In genomic region chr16:535446-536405, GRCh38 we compare ENCODE assay signal across 11 cellular contexts. TPM values are rescaled to one million over a fixed set of nuclear protein-coding genes. Genes with fewer than 3 reads are reported as not detected.
DNase-seq lines count a peak whose midpoint lies in the region; ATAC-seq, FAIRE-seq and TF ChIP-seq lines count a peak whose summit lies in the region.
"Had no signal": no experiment of that assay in that cellular context is flagged by ENCODE, and none has a peak within 500 bp of the region (broad histone marks: within the 10 kb centered on the region; RNA-seq: fewer than 3 reads in every experiment).

No MANE protein-coding gene starts in this region.

- H3K9me3 ChIP-seq in colonic mucosa, result no peaks in the 10 kb centered on the region
- H3K9me3 ChIP-seq in WERI-Rb-1 (ENCODE audit: severe bottlenecking), result no peaks in the 10 kb centered on the region

- no peaks in the 10 kb centered on the region for H3K36me3 ChIP-seq in colonic mucosa
- H3K36me3 ChIP-seq in WERI-Rb-1, result peaks cover 14% of the 10 kb centered on the region

- intact Hi-C loops in colonic mucosa (cut with DNase I), result no loop called here

- peak overlapping the region; percentile 86 for H3K27ac ChIP-seq in colonic mucosa
- H3K27ac ChIP-seq in WERI-Rb-1, result no peak overlapping the region

- FAIRE-seq in GM19239 (lab: Jason Lieb, UNC), result no peak

- H3K4me3 ChIP-seq in colonic mucosa (no peak overlapping the region), WERI-Rb-1 (ENCODE audit: low read depth, low read length) (no peak overlapping the region)

- peak overlapping the region; percentile 57 to 84 for H3K9ac ChIP-seq in colonic mucosa (ENCODE audit: low read depth in 2 of 2, low read length in 2 of 2)

- no peak for ATAC-seq in HG03469 (IDR thresholded peaks at IDR 0.05; ENCODE audit: unreplicated experiment)

- no peaks in the 10 kb centered on the region for H3K27me3 ChIP-seq in colonic mucosa
- H3K27me3 ChIP-seq in WERI-Rb-1 (ENCODE audit: insufficient read depth, low read depth, severe bottlenecking), result no peaks in the 10 kb centered on the region

- peak; percentile 77 for DNase-seq in EL
- DNase-seq in MV-4-11 (lab: John Stamatoyannopoulos, UW), result peak; percentile 60
- peak; percentile 87 for DNase-seq in colonic mucosa
- DNase-seq in myocyte (ENCODE audit: low read depth), result peak; percentile 99
- DNase-seq in GM19239 (ENCODE audit: insufficient read length, low spot score), result no peak
- DNase-seq in WERI-Rb-1, result no peak
- DNase-seq in stimulated activated CD4-positive, alpha-beta T cell treated with anti-CD3 and anti-CD28 coated beads, Interleukin-4, amount 100 ng/mL, for 4 hours, result no peak
- DNase-seq: anterior cingulate cortex, T-helper 9 cell had no signal

- peaks cover 8% of the 10 kb centered on the region for H3K4me1 ChIP-seq in colonic mucosa

- TF ChIP-seq CTCF in colonic mucosa (IDR thresholded peaks at IDR 0.05), result no peak
- no peak for TF ChIP-seq CTCF in WERI-Rb-1 (IDR thresholded peaks at IDR 0.05; ENCODE audit: low read depth, low read length)

RNA-seq across cellular contexts. Expression of gene CAPN15, which starts 8.2 kb away (rescaled TPM):
- total RNA-seq in colonic mucosa (100 to 1,000 TPM in 1 of 2 donors, 10 to 100 TPM in 1; 74.6 to 139 TPM), myocyte (81.8 and 141 TPM in 2 replicates)
- 22.2 TPM for polyA plus RNA-seq in myocyte (2012)

RNA-seq across cellular contexts. Expression of gene PRR35, which starts 24.5 kb away (rescaled TPM):
- not detected for total RNA-seq in colonic mucosa
- total RNA-seq in myocyte, result 2.9 and 12.5 TPM in 2 replicates
- polyA plus RNA-seq in myocyte (2012), result 0.47 TPM
- total RNA-seq: lower leg skin had no signal

RNA-seq across cellular contexts. Expression of gene NHLRC4, which starts 31.1 kb away (rescaled TPM):
- total RNA-seq in colonic mucosa (under 1 TPM; 0.32 to 0.35 TPM), myocyte (0.05 and 1.2 TPM in 2 replicates)
- not detected for polyA plus RNA-seq in myocyte (2012)

RNA-seq across cellular contexts. Expression of gene PIGQ, which starts 34.0 kb away (rescaled TPM):
- 10 to 100 TPM; 25.6 to 59.3 TPM for total RNA-seq in colonic mucosa
- 45.4 and 59.9 TPM in 2 replicates for total RNA-seq in myocyte
- polyA plus RNA-seq in myocyte (2012), result 43.1 TPM

RNA-seq across cellular contexts. Expression of gene RAB40C, which starts 54.1 kb away (rescaled TPM):
- total RNA-seq in colonic mucosa, result 10 to 100 TPM; 34.9 to 38.5 TPM
- 17.2 and 19.1 TPM in 2 replicates for total RNA-seq in myocyte
- 13.9 TPM for polyA plus RNA-seq in myocyte (2012)

Comparison
In these comparisons a context has a peak if more than half of its experiments do, and no peak if none do; other contexts are left out.
1. DNase-seq: peak in EL (single experiment), MV-4-11 (single experiment), colonic mucosa (single experiment) and myocyte (single experiment); none in GM19239 (single experiment), WERI-Rb-1 (single experiment) and stimulated activated CD4-positive, alpha-beta T cell treated with anti-CD3 and anti-CD28 coated beads, Interleukin-4, amount 100 ng/mL, for 4 hours (0 of 2).